11 cellular contexts compared by ENCODE assay signal in genomic region chr3:52372822-52373504, GRCh38. TPM values are rescaled to one million over a fixed set of nuclear protein-coding genes. Genes with fewer than 3 reads are reported as not detected.
DNase-seq lines count a peak whose midpoint lies in the region; ATAC-seq, FAIRE-seq and TF ChIP-seq lines count a peak whose summit lies in the region.
"Had no signal": no experiment of that assay in that cellular context is flagged by ENCODE, and none has a peak within 500 bp of the region (broad histone marks: within the 10 kb centered on the region; RNA-seq: fewer than 3 reads in every experiment).

No MANE protein-coding gene starts in this region.

- H3K4me3 ChIP-seq in BLaER1 (no peak overlapping the region), GM12878 (no peak overlapping the region; the same call in 1 of the 2 replicates), mucosa of descending colon (no peak overlapping the region)
- H3K4me3 ChIP-seq: HAP-1 had no signal

- H3K27ac ChIP-seq in BLaER1 (peak overlapping the region; percentile 49; the same call in 1 of the 2 replicates), GM12878 (ENCODE audit: control insufficient read depth, insufficient read depth) (no peak overlapping the region)

- H3K9me3 Mint-ChIP-seq in IgD-negative memory B cell (no peaks in the 10 kb centered on the region), progenitor cell of endocrine pancreas (ENCODE audit: low read depth) (no peaks in the 10 kb centered on the region)

- H3K9ac ChIP-seq in BLaER1 (0 out of 2 replicates have a peak overlapping the region, but pooled peaks have one; percentile 1), GM12878 (ENCODE audit: control insufficient read depth, insufficient read depth, low read length) (no peak overlapping the region)

- H3K27ac Mint-ChIP-seq in IgD-negative memory B cell: peak overlapping the region in 2 of 3 donors; percentile 52 to 70
- no peak overlapping the region for H3K27ac Mint-ChIP-seq in progenitor cell of endocrine pancreas

- peak; percentile 56 for FAIRE-seq in GM12878 (lab: Jason Lieb, UNC)

- in situ Hi-C loops in GM12878 (cut with MboI): no loop called here

- H3K36me3 ChIP-seq in BLaER1 (peaks cover 35% of the 10 kb centered on the region; the same call in 1 of the 2 replicates), GM12878 (ENCODE audit: control insufficient read depth in 2 of 2, insufficient read depth in 2 of 2, low read length in 1 of 2) (no peaks in the 10 kb centered on the region; a peak in 1 of 4 replicates), mucosa of descending colon (ENCODE audit: low read depth) (no peaks in the 10 kb centered on the region)
- H3K36me3 ChIP-seq: HAP-1 had no signal

- peaks cover 35% of the 10 kb centered on the region for H3K4me1 ChIP-seq in BLaER1
- peaks cover 13% of the 10 kb centered on the region for H3K4me1 ChIP-seq in GM12878 (ENCODE audit: control insufficient read depth, insufficient read depth, low read length)
- no peaks in the 10 kb centered on the region for H3K4me1 ChIP-seq in mucosa of descending colon (ENCODE audit: low read depth)
- H3K4me1 ChIP-seq: HAP-1 had no signal

- H2AFZ ChIP-seq in GM12878 (ENCODE audit: control insufficient read depth, low read depth, low read length): no peak overlapping the region

- ATAC-seq in GM12878 (peak; percentile 78), mucosa of descending colon (peak; percentile 26), HG03521 (IDR thresholded peaks at IDR 0.05; ENCODE audit: unreplicated experiment) (no peak)

- TF ChIP-seq POLR2A in GM12878 (IDR thresholded peaks at IDR 0.05; ENCODE audit: low read depth, low read length): no peak

- TF ChIP-seq EP300 in GM12878 (IDR thresholded peaks at IDR 0.05; ENCODE audit: borderline replicate concordance in 1 of 2, control insufficient read depth in 1 of 2, low read depth in 2 of 2, low read length in 2 of 2): no peak

- BruUV-seq in GM12878 (replicated peaks; lab: Mats Ljungman, UMichigan): no TSS peak

- SMC1A ChIA-PET in GM12878 (lab: Charles Lee; ENCODE audit: uncharacterized antibody, unreplicated experiment): interaction anchor here (1.1 kb wide), 1 partner anchor 11 kb away, joined by 5 read pairs; no protein-coding TSS in a partner anchor

- H3K4me2 ChIP-seq in BLaER1 (peak overlapping the region; percentile 76), GM12878 (ENCODE audit: control insufficient read depth, insufficient read depth) (peak overlapping the region; percentile 22; the same call in 1 of the 2 replicates)

- intact Hi-C loops in GM12878 (cut with micrococcal nuclease; ENCODE audit: unreplicated experiment): no loop called here
- intact Hi-C loops in mucosa of descending colon (cut with DNase I, micrococcal nuclease): no loop called here

- TF ChIP-seq CTCF in GM12878 (IDR thresholded peaks at IDR 0.05 in 2 of 3, conservative IDR thresholded peaks at IDR 0.05 in 1 of 3; ENCODE audit: control insufficient read depth in 2 of 3, extremely low read depth in 1 of 3, insufficient read depth in 1 of 3, low read depth in 3 of 3, low read length in 3 of 3) (no peak), mucosa of descending colon (IDR thresholded peaks at IDR 0.05) (no peak), progenitor cell of endocrine pancreas (IDR thresholded peaks at IDR 0.05; ENCODE audit: unreplicated experiment) (no peak)

- H3K4me1 Mint-ChIP-seq in IgD-negative memory B cell (peaks cover 10 to 22% (median 12%) of the 10 kb centered on the region in 3 donors), progenitor cell of endocrine pancreas (ENCODE audit: low read depth) (peaks cover 4% of the 10 kb centered on the region)

- H3K27me3 Mint-ChIP-seq in IgD-negative memory B cell: no peaks in the 10 kb centered on the region
- peaks cover 40% of the 10 kb centered on the region for H3K27me3 Mint-ChIP-seq in progenitor cell of endocrine pancreas

- no peak for TF ChIP-seq RAD21 in GM12878 (IDR thresholded peaks at IDR 0.05; ENCODE audit: insufficient read depth, low read depth, low read length)

- POLR2A ChIA-PET in GM12878 (lab: Charles Lee): no interaction called here

- H3K27me3 ChIP-seq in BLaER1: no peaks in the 10 kb centered on the region
- no peaks in the 10 kb centered on the region; a peak in 1 of 4 replicates for H3K27me3 ChIP-seq in GM12878 (replicated peaks in 1 of 2; ENCODE audit: control insufficient read depth in 2 of 2, insufficient read depth in 2 of 2, low read length in 1 of 2)

- H3K36me3 Mint-ChIP-seq in IgD-negative memory B cell (peaks cover 11% of the 10 kb centered on the region), progenitor cell of endocrine pancreas (ENCODE audit: insufficient read depth) (peaks cover 5% of the 10 kb centered on the region)

- H3K4me3 Mint-ChIP-seq in IgD-negative memory B cell (peak overlapping the region; percentile 20 to 81 (median 64)), progenitor cell of endocrine pancreas (ENCODE audit: low read depth) (no peak overlapping the region)

- RAD21 ChIA-PET in GM12878 (lab: Charles Lee; ENCODE audit: unreplicated experiment): no interaction called here

- no peaks in the 10 kb centered on the region for H3K79me2 ChIP-seq in GM12878 (ENCODE audit: control insufficient read depth, insufficient read depth, low read length)

- 15% methylated on average over 39 of the region's 40 CpGs for WGBS in GM12878 (ENCODE audit: insufficient coverage, insufficient replicate concordance, low lambda C conversion rate, missing lambda C conversion rate)

- H3K9me3 ChIP-seq in BLaER1 (no peaks in the 10 kb centered on the region), GM12878 (replicated peaks; ENCODE audit: control insufficient read depth, insufficient read depth, low read length) (no peaks in the 10 kb centered on the region), mucosa of descending colon (no peaks in the 10 kb centered on the region)
- H3K9me3 ChIP-seq: HAP-1 had no signal

- CTCF ChIA-PET in GM12878 (lab: Yijun Ruan, JAX): interaction anchor here (0.7 to 1.8 kb wide), 2 partner anchors 16 to 141 kb away, joined by 3 to 6 read pairs; no protein-coding TSS in a partner anchor

- DNase-seq in GM12878 (ENCODE audit: low read depth, low spot score) (no peak), mucosa of descending colon (peak in 2 of 3 donors; percentile 14 to 47), DMS153 treated with DMSO at 0.1 percent for 48 hours (lab: John Stamatoyannopoulos, UW; ENCODE audit: unreplicated experiment) (no peak), progenitor cell of endocrine pancreas (ENCODE audit: low spot score, unreplicated experiment) (no peak)
- no peak for DNase-seq in activated effector memory CD4-positive, alpha-beta T cell treated with anti-CD3 and anti-CD28 coated beads, Interleukin-2, amount 50 U/mL, for 16 hours
- DNase-seq: effector memory CD4-positive, alpha-beta T cell; NCI-H1694 treated with DMSO at 0.1 percent for 48 hours had no signal

- H4K20me1 ChIP-seq in BLaER1 (no peaks in the 10 kb centered on the region), GM12878 (ENCODE audit: control insufficient read depth, insufficient read depth) (no peaks in the 10 kb centered on the region)

RNA-seq across cellular contexts. Expression of gene BAP1, which starts 36.8 kb away (rescaled TPM):
- 25.9 TPM for polyA plus RNA-seq in IgD-negative memory B cell
- total RNA-seq in GM12878 (2013; cell fraction: nucleolus; rRNA removed): 45.9 and 52.4 TPM in 2 replicates
- total RNA-seq in GM12878 (2014; rRNA removed): 75.0 and 84.7 TPM in 2 replicates
- total RNA-seq in GM12878 (2014; rRNA removed; fragmentation: Illumina TruSeq; extraction: Trizol): 34.3 and 36.4 TPM in 2 replicates
- total RNA-seq in GM12878 (2021): 81.9 and 90.4 TPM in 2 replicates
- polyA plus RNA-seq in GM12878 (2011; ENCODE audit: low read depth): 37.8 TPM
- 49.5 and 63.7 TPM in 2 replicates for polyA plus RNA-seq in GM12878 (2011; rRNA removed)
- 64.7 and 74.1 TPM in 2 replicates for polyA plus RNA-seq in GM12878 (2011; cell fraction: cytosol; rRNA removed)
- polyA plus RNA-seq in GM12878 (2011; cell fraction: nucleus; rRNA removed): 281 and 297 TPM in 2 replicates
- polyA plus RNA-seq in GM12878 (2012): 49.3 and 70.7 TPM in 2 replicates
- 16.7 and 39.2 TPM in 2 replicates for polyA plus RNA-seq in GM12878 (2014; fragmentation: Illumina TruSeq; extraction: Trizol)
- 10 to 100 TPM in 1 of 2 experiments, 1 to 10 TPM in 1; 4.4 to 10.3 TPM for polyA plus RNA-seq in GM12878 (2014; fragmentation: Nextera tagmentation; extraction: Ambion mirVana)
- 63.6 and 70.2 TPM in 2 replicates for polyA plus RNA-seq in GM12878 (2014; rRNA removed)
- 10 to 100 TPM; 28.4 to 29.7 TPM for polyA plus RNA-seq in GM12878 (2016; fragmentation: Nextera tagmentation; extraction: Ambion mirVana)
- 50.7 and 62.3 TPM in 2 replicates for polyA minus RNA-seq in GM12878 (2011; rRNA and poly(A)+ RNA removed)
- polyA minus RNA-seq in GM12878 (2011; cell fraction: cytosol; rRNA and poly(A)+ RNA removed): 21.0 and 24.1 TPM in 2 replicates
- 50.4 and 70.7 TPM in 2 replicates for polyA minus RNA-seq in GM12878 (2011; cell fraction: nucleus; rRNA and poly(A)+ RNA removed)
- total RNA-seq in mucosa of descending colon: 10 to 100 TPM; 69.3 to 87.0 (median 84.1) TPM
- 89.8 and 107 TPM in 2 replicates for total RNA-seq in progenitor cell of endocrine pancreas

RNA-seq across cellular contexts. Expression of gene PHF7, which starts 37.5 kb away (rescaled TPM):
- polyA plus RNA-seq in IgD-negative memory B cell (15.0 TPM), GM12878 (2011; rRNA removed) (11.1 and 14.7 TPM in 2 replicates), GM12878 (2014; fragmentation: Illumina TruSeq; extraction: Trizol) (7.5 and 8.3 TPM in 2 replicates), GM12878 (2014; fragmentation: Nextera tagmentation; extraction: Ambion mirVana) (1 to 10 TPM; 1.3 to 3.4 TPM), GM12878 (2014; rRNA removed) (6.5 and 11.1 TPM in 2 replicates), GM12878 (2016; fragmentation: Nextera tagmentation; extraction: Ambion mirVana) (10 to 100 TPM in 1 of 2 experiments, 1 to 10 TPM in 1; 9.8 to 12.8 TPM)
- total RNA-seq in GM12878 (2013; cell fraction: nucleolus; rRNA removed): 10.5 and 11.4 TPM in 2 replicates
- total RNA-seq in GM12878 (2014; rRNA removed) (7.7 and 7.8 TPM in 2 replicates), GM12878 (2014; rRNA removed; fragmentation: Illumina TruSeq; extraction: Trizol) (7.7 and 8.0 TPM in 2 replicates), GM12878 (2021) (7.0 and 7.6 TPM in 2 replicates), mucosa of descending colon (10 to 100 TPM; 13.9 to 24.7 (median 17.6) TPM), progenitor cell of endocrine pancreas (4.6 and 5.5 TPM in 2 replicates)
- polyA plus RNA-seq in GM12878 (2011; ENCODE audit: low read depth): 2.1 TPM
- polyA plus RNA-seq in GM12878 (2011; cell fraction: cytosol; rRNA removed): 6.8 and 7.5 TPM in 2 replicates
- polyA plus RNA-seq in GM12878 (2011; cell fraction: nucleus; rRNA removed): 17.2 and 18.8 TPM in 2 replicates
- polyA plus RNA-seq in GM12878 (2012): 4.4 and 6.0 TPM in 2 replicates
- polyA minus RNA-seq in GM12878 (2011; rRNA and poly(A)+ RNA removed): 7.3 and 9.6 TPM in 2 replicates
- polyA minus RNA-seq in GM12878 (2011; cell fraction: cytosol; rRNA and poly(A)+ RNA removed): 2.8 and 3.9 TPM in 2 replicates
- polyA minus RNA-seq in GM12878 (2011; cell fraction: nucleus; rRNA and poly(A)+ RNA removed): 4.8 and 7.3 TPM in 2 replicates

RNA-seq across cellular contexts. Expression of gene DNAH1, which starts 56.8 kb away (rescaled TPM):
- polyA plus RNA-seq in IgD-negative memory B cell (1.1 TPM), GM12878 (2011; rRNA removed) (1.8 and 3.2 TPM in 2 replicates), GM12878 (2014; fragmentation: Illumina TruSeq; extraction: Trizol) (2.3 and 3.7 TPM in 2 replicates), GM12878 (2014; fragmentation: Nextera tagmentation; extraction: Ambion mirVana) (under 1 TPM; 0.31 to 0.33 TPM), GM12878 (2014; rRNA removed) (4.4 and 5.8 TPM in 2 replicates), GM12878 (2016; fragmentation: Nextera tagmentation; extraction: Ambion mirVana) (under 1 TPM; 0.48 to 0.57 TPM)
- 71.1 and 76.2 TPM in 2 replicates for total RNA-seq in GM12878 (2013; cell fraction: nucleolus; rRNA removed)
- total RNA-seq in GM12878 (2014; rRNA removed) (3.3 and 3.4 TPM in 2 replicates), GM12878 (2014; rRNA removed; fragmentation: Illumina TruSeq; extraction: Trizol) (2.3 TPM in 2 replicates), GM12878 (2021) (4.4 and 5.7 TPM in 2 replicates), mucosa of descending colon (10 to 100 TPM in 2 of 3 donors, 1 to 10 TPM in 1; 9.0 to 25.9 (median 10.9) TPM), progenitor cell of endocrine pancreas (11.6 and 14.0 TPM in 2 replicates)
- 3.9 TPM for polyA plus RNA-seq in GM12878 (2011; ENCODE audit: low read depth)
- polyA plus RNA-seq in GM12878 (2011; cell fraction: cytosol; rRNA removed): 2.9 and 4.0 TPM in 2 replicates
- polyA plus RNA-seq in GM12878 (2011; cell fraction: nucleus; rRNA removed): 41.3 and 54.3 TPM in 2 replicates
- polyA plus RNA-seq in GM12878 (2012): 5.3 and 7.2 TPM in 2 replicates
- 11.5 and 14.5 TPM in 2 replicates for polyA minus RNA-seq in GM12878 (2011; rRNA and poly(A)+ RNA removed)
- 1.0 and 1.3 TPM in 2 replicates for polyA minus RNA-seq in GM12878 (2011; cell fraction: cytosol; rRNA and poly(A)+ RNA removed)
- polyA minus RNA-seq in GM12878 (2011; cell fraction: nucleus; rRNA and poly(A)+ RNA removed): 10.0 and 18.0 TPM in 2 replicates

Comparison
In these comparisons a context has a peak if more than half of its experiments do, and no peak if none do; other contexts are left out.
1. DNase-seq: peak in mucosa of descending colon (2 of 3); none in GM12878 (single experiment), DMS153 treated with DMSO at 0.1 percent for 48 hours (single experiment), activated effector memory CD4-positive, alpha-beta T cell treated with anti-CD3 and anti-CD28 coated beads, Interleukin-2, amount 50 U/mL, for 16 hours (single experiment) and progenitor cell of endocrine pancreas (single experiment).